16 cellular contexts compared by ENCODE assay signal in the genomic region with DNA sequence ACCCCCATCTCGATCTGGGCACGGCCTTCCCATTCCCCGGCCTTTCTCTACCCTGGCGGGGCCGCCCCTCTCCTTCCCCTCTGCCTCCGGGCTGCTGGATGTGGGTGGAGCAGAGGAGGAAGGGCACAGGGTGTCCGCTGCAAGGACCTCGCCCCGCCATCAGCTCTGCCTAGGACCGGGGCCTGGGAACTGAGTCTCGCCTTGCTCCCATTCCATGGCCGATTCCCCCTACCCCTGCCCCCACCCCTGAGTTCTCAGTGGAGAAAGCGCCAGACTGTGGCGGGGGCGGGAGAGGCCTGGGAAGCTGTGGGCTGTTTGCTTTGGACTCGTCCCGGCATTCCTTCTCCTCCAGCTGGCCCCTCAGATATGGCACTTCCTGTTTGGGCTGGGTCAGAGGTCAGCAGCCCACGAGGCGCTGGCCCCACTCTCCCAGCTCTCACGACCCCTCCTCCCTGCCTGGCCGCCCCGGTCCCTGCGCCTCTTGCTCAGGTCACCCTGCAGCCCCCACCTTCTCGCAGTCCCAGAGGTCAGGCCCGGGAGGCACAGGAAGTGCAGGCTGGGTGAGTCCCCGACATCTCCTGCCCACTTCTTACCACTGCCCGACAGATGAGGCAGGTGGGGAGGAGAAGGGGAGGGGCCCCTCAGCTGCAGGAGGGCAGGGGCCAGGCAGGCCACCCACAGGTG. TPM values are rescaled to one million over a fixed set of nuclear protein-coding genes. Genes with fewer than 3 reads are reported as not detected.
DNase-seq lines count a peak whose midpoint lies in the region; ATAC-seq and TF ChIP-seq lines count a peak whose summit lies in the region.
"Had no signal": no experiment of that assay in that cellular context is flagged by ENCODE, and none has a peak within 500 bp of the region (broad histone marks: within the 10 kb centered on the region; RNA-seq: fewer than 3 reads in every experiment).

No MANE protein-coding gene starts in this region.

- intact Hi-C loops in left lung (cut with DNase I) (no loop called here), stomach (cut with DNase I; ENCODE audit: low total_unique reads) (no loop called here)
- intact Hi-C loops in activated T-helper 2 cell treated with anti-CD3 and anti-CD28 coated beads, Interferon-gamma antibody, Interleukin-2, Interleukin-4, amounts not matched to agents 10 μg/mL and 5 μg/mL and 100 μg/mL, durations not matched to agents 14 hours and 24 hours and 36 hours (cut with micrococcal nuclease): no loop called here

- no peak for TF ChIP-seq EP300 in stomach (IDR thresholded peaks at IDR 0.05)

- H3K9me3 Mint-ChIP-seq in stimulated activated naive CD8-positive, alpha-beta T cell treated with anti-CD3 and anti-CD28 coated beads, Interleukin-15, amount 100 ng/mL, for 72 hours: no peaks in the 10 kb centered on the region
- no peaks in the 10 kb centered on the region for H3K9me3 Mint-ChIP-seq in activated T-helper 2 cell treated with anti-CD3 and anti-CD28 coated beads, Interferon-gamma antibody, Interleukin-2, Interleukin-4, amounts not matched to agents 10 μg/mL and 5 μg/mL and 100 μg/mL, durations not matched to agents 14 hours and 24 hours and 36 hours
- H3K9me3 Mint-ChIP-seq: CD8-positive, alpha-beta memory T cell; type B pancreatic cell had no signal

- H3K4me1 Mint-ChIP-seq in stimulated activated naive CD8-positive, alpha-beta T cell treated with anti-CD3 and anti-CD28 coated beads, Interleukin-15, amount 100 ng/mL, for 72 hours: no peaks in the 10 kb centered on the region
- H3K4me1 Mint-ChIP-seq in activated T-helper 2 cell treated with anti-CD3 and anti-CD28 coated beads, Interferon-gamma antibody, Interleukin-2, Interleukin-4, amounts not matched to agents 10 μg/mL and 5 μg/mL and 100 μg/mL, durations not matched to agents 14 hours and 24 hours and 36 hours (ENCODE audit: low read depth): no peaks in the 10 kb centered on the region
- H3K4me1 Mint-ChIP-seq: CD8-positive, alpha-beta memory T cell had no signal

- ATAC-seq in left lung: peak; percentile 33
- ATAC-seq in stimulated activated naive CD8-positive, alpha-beta T cell treated with anti-CD3 and anti-CD28 coated beads, Interleukin-15, amount 100 ng/mL, for 72 hours: no peak
- ATAC-seq: body of pancreas, left colon had no signal

- H3K4me3 Mint-ChIP-seq in stimulated activated naive CD8-positive, alpha-beta T cell treated with anti-CD3 and anti-CD28 coated beads, Interleukin-15, amount 100 ng/mL, for 72 hours: no peak overlapping the region
- H3K4me3 Mint-ChIP-seq in activated T-helper 2 cell treated with anti-CD3 and anti-CD28 coated beads, Interferon-gamma antibody, Interleukin-2, Interleukin-4, amounts not matched to agents 10 μg/mL and 5 μg/mL and 100 μg/mL, durations not matched to agents 14 hours and 24 hours and 36 hours (ENCODE audit: low read depth): no peak overlapping the region
- H3K4me3 Mint-ChIP-seq: type B pancreatic cell had no signal

- no peak overlapping the region for H3K27ac Mint-ChIP-seq in stimulated activated naive CD8-positive, alpha-beta T cell treated with anti-CD3 and anti-CD28 coated beads, Interleukin-15, amount 100 ng/mL, for 72 hours
- no peak overlapping the region for H3K27ac Mint-ChIP-seq in activated T-helper 2 cell treated with anti-CD3 and anti-CD28 coated beads, Interferon-gamma antibody, Interleukin-2, Interleukin-4, amounts not matched to agents 10 μg/mL and 5 μg/mL and 100 μg/mL, durations not matched to agents 14 hours and 24 hours and 36 hours
- H3K27ac Mint-ChIP-seq: type B pancreatic cell had no signal

- H3K27me3 ChIP-seq in left lung (no peaks in the 10 kb centered on the region), stomach (peaks cover 0 to 10% (median 3%) of the 10 kb centered on the region in 3 donors)
- H3K27me3 ChIP-seq: body of pancreas had no signal

- H3K4me1 ChIP-seq in left lung: peaks cover 4 to 7% of the 10 kb centered on the region in 2 donors
- H3K4me1 ChIP-seq in stomach: peaks cover 8 to 19% (median 13%) of the 10 kb centered on the region in 4 donors

- TF ChIP-seq CTCF in left lung (IDR thresholded peaks at IDR 0.05) (no peak), stomach (IDR thresholded peaks at IDR 0.05) (no peak)

- DNase-seq in HuH-7.5 (ENCODE audit: low spot score) (peak; percentile 50), dermis blood vessel endothelial cell (peak; percentile 85), left lung (no peak), stomach (peak; percentile 44), HUDEP-2 (lab: John Stamatoyannopoulos, UW; ENCODE audit: unreplicated experiment in 76 of 76) (no peak), erythroblast (lab: John Stamatoyannopoulos, UW) (no peak)
- no peak for DNase-seq in stimulated activated naive CD8-positive, alpha-beta T cell treated with anti-CD3 and anti-CD28 coated beads, Interleukin-15, amount 100 ng/mL, for 72 hours
- no peak for DNase-seq in activated T-helper 2 cell treated with anti-CD3 and anti-CD28 coated beads, Interferon-gamma antibody, Interleukin-2, Interleukin-4, amounts not matched to agents 10 μg/mL and 5 μg/mL and 100 μg/mL, durations not matched to agents 14 hours and 24 hours and 36 hours (ENCODE audit: low spot score)
- DNase-seq: activated T-cell treated with anti-CD3 and anti-CD28 coated beads for 4 hours; CD8-positive, alpha-beta memory T cell; H7; left colon; NCI-H2227 treated with DMSO at 0.1 percent for 48 hours had no signal

- H3K36me3 ChIP-seq in left lung (no peaks in the 10 kb centered on the region), stomach (no peaks in the 10 kb centered on the region)

- no peak overlapping the region for H3K4me3 ChIP-seq in left lung
- H3K4me3 ChIP-seq in stomach: no peak overlapping the region
- H3K4me3 ChIP-seq: body of pancreas had no signal

- 17 to 49% (median 37%) methylated on average over 8 to 26 of the region's 27 CpGs for WGBS in stomach, 5 donors

- H3K9me3 ChIP-seq in left lung: no peaks in the 10 kb centered on the region
- no peaks in the 10 kb centered on the region for H3K9me3 ChIP-seq in stomach
- H3K9me3 ChIP-seq: body of pancreas had no signal

- peaks cover under 1% of the 10 kb centered on the region for H3K27me3 Mint-ChIP-seq in stimulated activated naive CD8-positive, alpha-beta T cell treated with anti-CD3 and anti-CD28 coated beads, Interleukin-15, amount 100 ng/mL, for 72 hours
- H3K27me3 Mint-ChIP-seq in activated T-helper 2 cell treated with anti-CD3 and anti-CD28 coated beads, Interferon-gamma antibody, Interleukin-2, Interleukin-4, amounts not matched to agents 10 μg/mL and 5 μg/mL and 100 μg/mL, durations not matched to agents 14 hours and 24 hours and 36 hours (ENCODE audit: low read depth): no peaks in the 10 kb centered on the region
- H3K27me3 Mint-ChIP-seq: CD8-positive, alpha-beta memory T cell; type B pancreatic cell had no signal

- TF ChIP-seq POLR2A in stomach (IDR thresholded peaks at IDR 0.05) (no peak), erythroblast (IDR thresholded peaks at IDR 0.05; ENCODE audit: low read length) (no peak)

- H3K27ac ChIP-seq in left lung (peak overlapping the region in 1 of 2 donors; percentile 29), stomach (peak overlapping the region in 3 of 5 donors; percentile 8 to 51 (median 28))
- H3K27ac ChIP-seq: body of pancreas had no signal

- H3K36me3 Mint-ChIP-seq in activated T-helper 2 cell treated with anti-CD3 and anti-CD28 coated beads, Interferon-gamma antibody, Interleukin-2, Interleukin-4, amounts not matched to agents 10 μg/mL and 5 μg/mL and 100 μg/mL, durations not matched to agents 14 hours and 24 hours and 36 hours (ENCODE audit: low read depth): no peaks in the 10 kb centered on the region
- H3K36me3 Mint-ChIP-seq: CD8-positive, alpha-beta memory T cell; type B pancreatic cell had no signal

RNA-seq across cellular contexts. Expression of a gene that starts 6.4 kb away (rescaled TPM):
- total RNA-seq in dermis blood vessel endothelial cell (27.4 and 53.9 TPM in 2 replicates), left lung (100 to 1,000 TPM; 200 to 492 TPM), stomach (10 to 100 TPM in 3 of 5 donors, 1 to 10 TPM in 2; 6.2 to 64.3 (median 21.9) TPM)
- polyA plus RNA-seq in stomach: 10 to 100 TPM in 2 of 3 donors, 1 to 10 TPM in 1; 9.3 to 22.7 (median 10.5) TPM
- total RNA-seq in activated T-helper 2 cell treated with anti-CD3 and anti-CD28 coated beads, Interferon-gamma antibody, Interleukin-2, Interleukin-4, amounts not matched to agents 10 μg/mL and 5 μg/mL and 100 μg/mL, durations not matched to agents 14 hours and 24 hours and 36 hours: not detected in 2 replicates
- total RNA-seq: CD8-positive, alpha-beta memory T cell; LHCN-M2 had no signal
- polyA plus RNA-seq: CD8-positive, alpha-beta memory T cell had no signal

RNA-seq across cellular contexts. Expression of a gene that starts 18.0 kb away (rescaled TPM):
- total RNA-seq in dermis blood vessel endothelial cell: 14.5 and 21.5 TPM in 2 replicates
- 10 to 100 TPM; 20.1 to 28.0 TPM for total RNA-seq in left lung
- 10 to 100 TPM in 2 of 5 donors, 1 to 10 TPM in 3; 1.8 to 17.9 (median 6.4) TPM for total RNA-seq in stomach
- 10 to 100 TPM; 31.3 to 75.3 (median 41.7) TPM for polyA plus RNA-seq in stomach
- 58.2 and 62.0 TPM in 2 replicates for total RNA-seq in activated T-helper 2 cell treated with anti-CD3 and anti-CD28 coated beads, Interferon-gamma antibody, Interleukin-2, Interleukin-4, amounts not matched to agents 10 μg/mL and 5 μg/mL and 100 μg/mL, durations not matched to agents 14 hours and 24 hours and 36 hours

RNA-seq across cellular contexts. Expression of a gene that starts 29.1 kb away (rescaled TPM):
- total RNA-seq in dermis blood vessel endothelial cell: under 0.01 TPM in 1 of 2 replicates, not detected in the other
- total RNA-seq in left lung: not detected
- total RNA-seq in stomach: under 1 TPM in 1 of 5 donors, not detected in 4; 0.55 TPM
- under 1 TPM in 1 of 3 donors, not detected in 2; 0.03 TPM for polyA plus RNA-seq in stomach
- total RNA-seq in activated T-helper 2 cell treated with anti-CD3 and anti-CD28 coated beads, Interferon-gamma antibody, Interleukin-2, Interleukin-4, amounts not matched to agents 10 μg/mL and 5 μg/mL and 100 μg/mL, durations not matched to agents 14 hours and 24 hours and 36 hours: not detected in 2 replicates
- total RNA-seq: body of pancreas; CD8-positive, alpha-beta memory T cell; H7; LHCN-M2 had no signal
- polyA plus RNA-seq: CD8-positive, alpha-beta memory T cell had no signal

RNA-seq across cellular contexts. Expression of a gene that starts 42.5 kb away (rescaled TPM):
- total RNA-seq in dermis blood vessel endothelial cell: 0.19 and 4.1 TPM in 2 replicates
- 1 to 10 TPM in 1 of 2 donors, under 1 TPM in 1; 0.55 to 1.1 TPM for total RNA-seq in left lung
- 10 to 100 TPM in 1 of 5 donors, 1 to 10 TPM in 2, not detected in 2; 2.2 to 13.3 (median 5.1) TPM for total RNA-seq in stomach
- 1 to 10 TPM in 1 of 3 donors, under 1 TPM in 1, not detected in 1; 0.62 to 1.2 TPM for polyA plus RNA-seq in stomach
- 0.94 and 1.1 TPM in 2 replicates for total RNA-seq in activated T-helper 2 cell treated with anti-CD3 and anti-CD28 coated beads, Interferon-gamma antibody, Interleukin-2, Interleukin-4, amounts not matched to agents 10 μg/mL and 5 μg/mL and 100 μg/mL, durations not matched to agents 14 hours and 24 hours and 36 hours

Comparison
In these comparisons a context has a peak if more than half of its experiments do, and no peak if none do; other contexts are left out.
1. DNase-seq: peak in HuH-7.5 (single experiment), dermis blood vessel endothelial cell (single experiment) and stomach (single experiment); none in left lung (0 of 2), stimulated activated naive CD8-positive, alpha-beta T cell treated with anti-CD3 and anti-CD28 coated beads, Interleukin-15, amount 100 ng/mL, for 72 hours (0 of 2), HUDEP-2 (0 of 76), erythroblast (0 of 2) and activated T-helper 2 cell treated with anti-CD3 and anti-CD28 coated beads, Interferon-gamma antibody, Interleukin-2, Interleukin-4, amounts not matched to agents 10 μg/mL and 5 μg/mL and 100 μg/mL, durations not matched to agents 14 hours and 24 hours and 36 hours (single experiment).